13 cellular contexts compared by ENCODE assay signal in the genomic region with DNA sequence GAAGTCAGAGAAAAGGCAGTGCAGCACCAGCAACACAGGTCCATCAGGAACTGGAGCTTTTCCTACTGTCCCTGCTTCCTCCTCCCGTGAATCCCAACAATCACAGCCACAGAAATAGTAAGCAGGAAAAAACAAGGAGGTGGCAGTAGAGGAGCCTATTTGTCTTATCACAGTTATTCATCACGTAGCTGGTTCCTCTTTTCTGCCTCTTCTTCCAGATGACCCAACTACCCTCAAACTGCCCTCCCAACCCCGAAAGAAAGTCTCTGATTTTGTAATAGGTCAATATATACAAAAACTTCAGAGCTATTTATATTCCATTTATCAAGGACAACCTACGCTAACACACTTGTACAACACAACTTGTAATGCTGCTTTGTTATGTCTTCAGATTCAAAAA. TPM values are rescaled to one million over a fixed set of nuclear protein-coding genes. Genes with fewer than 3 reads are reported as not detected.
DNase-seq lines count a peak whose midpoint lies in the region; ATAC-seq, FAIRE-seq and TF ChIP-seq lines count a peak whose summit lies in the region.
"Had no signal": no experiment of that assay in that cellular context is flagged by ENCODE, and none has a peak within 500 bp of the region (broad histone marks: within the 10 kb centered on the region; RNA-seq: fewer than 3 reads in every experiment).

No MANE protein-coding gene starts in this region.

- CTCF ChIA-PET in T-cell (lab: Charles Lee), result interaction anchor here in 1 of 2 donors (0.8 to 1.0 kb wide), 2 partner anchors 11 to 36 kb away, joined by 3 read pairs; no protein-coding TSS in a partner anchor

- H4K20me1 ChIP-seq in BLaER1 treated with 17β-estradiol and CSF1 and Interleukin-3, amounts not matched to agents 10 nM and 100 nM, result peaks cover 100% of the 10 kb centered on the region in 11 experiments

- H3K4me1 Mint-ChIP-seq in T-cell, result peaks cover 72 to 75% (median 73%) of the 10 kb centered on the region in 3 donors

- H3K27me3 ChIP-seq in BLaER1 treated with 17β-estradiol and CSF1 and Interleukin-3, amounts not matched to agents 10 nM and 100 nM, result no peaks in the 10 kb centered on the region
- H3K27me3 ChIP-seq in mesenchymal stem cell (ENCODE audit: control insufficient read depth in 1 of 2, insufficient read depth in 1 of 2, low read length in 2 of 2), result no peaks in the 10 kb centered on the region
- H3K27me3 ChIP-seq in MG63, result no peaks in the 10 kb centered on the region
- H3K27me3 ChIP-seq: SJCRH30 had no signal

- FAIRE-seq in GM12892 (lab: Jason Lieb, UNC), result peak; percentile 57

- H3K4me3 Mint-ChIP-seq in T-cell, result no peak overlapping the region

- peaks cover 21 to 90% (median 56%) of the 10 kb centered on the region in 11 experiments for H3K36me3 ChIP-seq in BLaER1 treated with 17β-estradiol and CSF1 and Interleukin-3, amounts not matched to agents 10 nM and 100 nM
- H3K36me3 ChIP-seq in mesenchymal stem cell (ENCODE audit: control insufficient read depth in 1 of 2, insufficient read depth in 2 of 2, low read depth in 1 of 2, low read length in 2 of 2) (peaks cover 19 to 21% of the 10 kb centered on the region in 2 experiments), MG63 (peaks cover 40% of the 10 kb centered on the region)

- H3K4me2 ChIP-seq in BLaER1 treated with 17β-estradiol and CSF1 and Interleukin-3, amounts not matched to agents 10 nM and 100 nM, result peak overlapping the region; percentile 17 to 89 (median 74); a peak in 21 of 22 replicates
- H3K4me2 ChIP-seq in mesenchymal stem cell (ENCODE audit: low read length, poor library complexity, severe bottlenecking), result no peak overlapping the region

- H3K18ac ChIP-seq in mesenchymal stem cell (ENCODE audit: low read depth in 1 of 2, low read length in 2 of 2), result no peak overlapping the region

- no peaks in the 10 kb centered on the region for H3K79me1 ChIP-seq in mesenchymal stem cell (replicated peaks; ENCODE audit: low read length, poor library complexity, severe bottlenecking)

- no peaks in the 10 kb centered on the region for H3K27me3 Mint-ChIP-seq in T-cell

- H3K23ac ChIP-seq in mesenchymal stem cell (ENCODE audit: low read length in 2 of 2), result no peak overlapping the region

- DNase-seq in GM12892 (ENCODE audit: insufficient read length) (no peak), T-cell (no peak), mesenchymal stem cell (peak; percentile 41), NCI-H345 treated with DMSO at 0.1 percent for 48 hours (lab: John Stamatoyannopoulos, UW; ENCODE audit: unreplicated experiment) (no peak), UCSD-AML1 (lab: John Stamatoyannopoulos, UW; ENCODE audit: unreplicated experiment) (no peak), RPMI8226 (no peak), MG63 (no peak)
- DNase-seq: activated CD4-positive, alpha-beta T cell treated with anti-CD3 and anti-CD28 coated beads, Interleukin-2, amount 50 U/mL, for 1 hour; activated naive CD4-positive, alpha-beta T cell treated with anti-CD3 and anti-CD28 coated beads, Interleukin-2, amount 50 U/mL, for 16 hours; SJCRH30; substantia nigra had no signal

- H2BK15ac ChIP-seq in mesenchymal stem cell (ENCODE audit: low read depth, poor library complexity, severe bottlenecking), result no peak overlapping the region

- H2BK12ac ChIP-seq in mesenchymal stem cell (ENCODE audit: low read length in 2 of 2), result no peak overlapping the region

- H3K9me3 Mint-ChIP-seq in T-cell, result no peaks in the 10 kb centered on the region

- no peak overlapping the region for H3K4me3 ChIP-seq in BLaER1 treated with 17β-estradiol and CSF1 and Interleukin-3, amounts not matched to agents 10 nM and 100 nM
- H3K4me3 ChIP-seq in mesenchymal stem cell (ENCODE audit: insufficient read depth in 1 of 2, low read depth in 1 of 2, low read length in 2 of 2) (no peak overlapping the region), MG63 (no peak overlapping the region)
- H3K4me3 ChIP-seq: SJCRH30 had no signal

- peaks cover 10% of the 10 kb centered on the region for H3K36me3 Mint-ChIP-seq in T-cell

- H3K4me1 ChIP-seq in BLaER1 treated with 17β-estradiol and CSF1 and Interleukin-3, amounts not matched to agents 10 nM and 100 nM, result peaks cover 75 to 99% (median 91%) of the 10 kb centered on the region in 10 experiments
- H3K4me1 ChIP-seq in mesenchymal stem cell (ENCODE audit: control insufficient read depth, insufficient read depth, low read depth, low read length), result peaks cover 6% of the 10 kb centered on the region
- H3K4me1 ChIP-seq: SJCRH30 had no signal

- no peak overlapping the region for H2BK120ac ChIP-seq in mesenchymal stem cell (ENCODE audit: low read depth, low read length)

- no peak overlapping the region for H2AK5ac ChIP-seq in mesenchymal stem cell (ENCODE audit: low read length, severe bottlenecking)

- no peak overlapping the region for H3K4ac ChIP-seq in mesenchymal stem cell (ENCODE audit: low read depth in 1 of 2, low read length in 2 of 2)

- H4K8ac ChIP-seq in mesenchymal stem cell (ENCODE audit: low read length), result no peak overlapping the region

- H3K9ac ChIP-seq in BLaER1 treated with 17β-estradiol and CSF1 and Interleukin-3, amounts not matched to agents 10 nM and 100 nM, result peak overlapping the region in 8 of 11 experiments; percentile 29 to 66 (median 52); a peak in 15 of 22 replicates
- no peak overlapping the region for H3K9ac ChIP-seq in mesenchymal stem cell (ENCODE audit: low read length)

- no peak overlapping the region for H4K91ac ChIP-seq in mesenchymal stem cell (ENCODE audit: low read length)

- ATAC-seq in T-cell (replicated peaks in 1 of 4), result no peak

- POLR2A ChIA-PET in T-cell (lab: Charles Lee), result interaction anchor here in 1 of 2 donors (0.6 to 1.6 kb wide), 3 partner anchors 9 to 1923 kb away, joined by 6 to 7 read pairs (median 6); no protein-coding TSS in a partner anchor

- peak overlapping the region in 10 of 11 experiments; percentile 50 to 82 (median 66); a peak in 20 of 22 replicates for H3K27ac ChIP-seq in BLaER1 treated with 17β-estradiol and CSF1 and Interleukin-3, amounts not matched to agents 10 nM and 100 nM
- no peak overlapping the region for H3K27ac ChIP-seq in mesenchymal stem cell (ENCODE audit: low read length, poor library complexity, severe bottlenecking)
- H3K27ac ChIP-seq: SJCRH30 had no signal

- peak overlapping the region; percentile 16 to 76 for H3K27ac Mint-ChIP-seq in T-cell

- TF ChIP-seq POLR2A in GM12892 (IDR thresholded peaks at IDR 0.05; ENCODE audit: low read depth, low read length), result no peak

- 90% methylated on average over 3 of the region's 4 CpGs for WGBS in mesenchymal stem cell

- no peak overlapping the region for H2BK5ac ChIP-seq in mesenchymal stem cell (ENCODE audit: low read depth, low read length, poor library complexity, severe bottlenecking)

- H2AFZ ChIP-seq in mesenchymal stem cell (ENCODE audit: low read depth, low read length), result no peak overlapping the region

- H3K14ac ChIP-seq in mesenchymal stem cell (ENCODE audit: low read length in 2 of 2), result no peak overlapping the region

- H3K9me3 ChIP-seq in BLaER1 treated with 17β-estradiol and CSF1 and Interleukin-3, amounts not matched to agents 10 nM and 100 nM (replicated peaks in 1 of 11), result no peaks in the 10 kb centered on the region
- H3K9me3 ChIP-seq in mesenchymal stem cell (ENCODE audit: control insufficient read depth, low read length) (no peaks in the 10 kb centered on the region), MG63 (no peaks in the 10 kb centered on the region)
- H3K9me3 ChIP-seq: SJCRH30 had no signal

RNA-seq across cellular contexts. Expression of a gene that starts 21.4 kb away (rescaled TPM):
- polyA plus RNA-seq in GM12892 (2012; ENCODE audit: missing spikeins), result 164 TPM
- 100 to 1,000 TPM; 208 to 295 (median 261) TPM for total RNA-seq in T-cell
- polyA plus RNA-seq in mesenchymal stem cell (2013, experiment 1 of 2), result 252 TPM
- 253 TPM for polyA plus RNA-seq in mesenchymal stem cell (2013, experiment 2 of 2)
- 327 and 329 TPM in 2 replicates for total RNA-seq in MG63 (2014; rRNA removed; shearing (Covaris generic); ENCODE audit: low replicate concordance)

RNA-seq across cellular contexts. Expression of a gene that starts 45.6 kb away (rescaled TPM):
- 0.32 TPM for polyA plus RNA-seq in GM12892 (2012; ENCODE audit: missing spikeins)
- total RNA-seq in T-cell, result 1 to 10 TPM in 3 of 5 donors, under 1 TPM in 2; 0.82 to 1.3 (median 1.1) TPM
- polyA plus RNA-seq in mesenchymal stem cell (2013, experiment 1 of 2), result 0.25 TPM
- 0.25 TPM for polyA plus RNA-seq in mesenchymal stem cell (2013, experiment 2 of 2)
- 0.20 TPM in 1 of 2 replicates, not detected in the other for total RNA-seq in MG63 (2014; rRNA removed; shearing (Covaris generic); ENCODE audit: low replicate concordance)
- total RNA-seq: mononuclear cell had no signal

RNA-seq across cellular contexts. Expression of a gene that starts 49.6 kb away (rescaled TPM):
- polyA plus RNA-seq in GM12892 (2012; ENCODE audit: missing spikeins), result not detected
- under 1 TPM in 3 of 5 donors, not detected in 2; 0.28 to 0.93 (median 0.69) TPM for total RNA-seq in T-cell
- polyA plus RNA-seq in mesenchymal stem cell (2013, experiment 1 of 2), result 0.95 TPM
- polyA plus RNA-seq in mesenchymal stem cell (2013, experiment 2 of 2), result 1.1 TPM
- not detected in 2 replicates for total RNA-seq in MG63 (2014; rRNA removed; shearing (Covaris generic); ENCODE audit: low replicate concordance)
